Comparison of ENCODE assay signal across 10 cellular contexts in genomic region chr1:6460349-6461236, GRCh38. TPM values are rescaled to one million over a fixed set of nuclear protein-coding genes. Genes with fewer than 3 reads are reported as not detected.
DNase-seq lines count a peak whose midpoint lies in the region; ATAC-seq and TF ChIP-seq lines count a peak whose summit lies in the region.
"Had no signal": no experiment of that assay in that cellular context is flagged by ENCODE, and none has a peak within 500 bp of the region (broad histone marks: within the 10 kb centered on the region; RNA-seq: fewer than 3 reads in every experiment).

No MANE protein-coding gene starts in this region.

- H3K36me3 ChIP-seq in urinary bladder (ENCODE audit: insufficient read depth) (no peaks in the 10 kb centered on the region), testis (ENCODE audit: low read depth, missing control alignments) (no peaks in the 10 kb centered on the region)

- H3K4me3 Mint-ChIP-seq in activated naive CD8-positive, alpha-beta T cell: peak overlapping the region; percentile 84

- no peaks in the 10 kb centered on the region for H3K27me3 ChIP-seq in testis

- no peak for ATAC-seq in HG02973 (IDR thresholded peaks at IDR 0.05; ENCODE audit: unreplicated experiment)

- peak overlapping the region; percentile 91 for H3K27ac Mint-ChIP-seq in activated naive CD8-positive, alpha-beta T cell

- H3K4me1 ChIP-seq in urinary bladder (ENCODE audit: insufficient read depth) (no peaks in the 10 kb centered on the region), testis (no peaks in the 10 kb centered on the region)

- H3K27ac ChIP-seq in urinary bladder (ENCODE audit: low read depth) (no peak overlapping the region), testis (no peak overlapping the region)
- H3K27ac ChIP-seq: 22Rv1 had no signal

- DNase-seq in NK-92 (lab: John Stamatoyannopoulos, UW; ENCODE audit: unreplicated experiment) (peak; percentile 34), retina (peak; percentile 46), EL (no peak), testis (no peak)
- DNase-seq in NK-92 treated with Interleukin-12 subunit alpha and Interleukin-12 subunit beta, amount 100 ng/mL, for 24 hours (lab: John Stamatoyannopoulos, UW): no peak
- DNase-seq: occipital lobe had no signal

- H3K9me3 ChIP-seq in testis: no peaks in the 10 kb centered on the region

- peaks cover 49% of the 10 kb centered on the region for H3K4me1 Mint-ChIP-seq in activated naive CD8-positive, alpha-beta T cell (ENCODE audit: low read depth)

- no peak for TF ChIP-seq CTCF in testis (IDR thresholded peaks at IDR 0.05)

- no peak for TF ChIP-seq POLR2A in testis (IDR thresholded peaks at IDR 0.05)

- H3K4me3 ChIP-seq in urinary bladder (ENCODE audit: low read depth, low read length) (peak overlapping the region; percentile 27), testis (no peak overlapping the region)

- peaks cover 2% of the 10 kb centered on the region for H3K27me3 Mint-ChIP-seq in activated naive CD8-positive, alpha-beta T cell

- peaks cover 5% of the 10 kb centered on the region for H3K36me3 Mint-ChIP-seq in activated naive CD8-positive, alpha-beta T cell

- no peaks in the 10 kb centered on the region for H3K9me3 Mint-ChIP-seq in activated naive CD8-positive, alpha-beta T cell (ENCODE audit: low read depth)

- intact Hi-C loops in testis (cut with DNase I; ENCODE audit: low total_unique reads): no loop called here

- 33% methylated on average over 47 of the region's 47 CpGs for WGBS in urinary bladder
- 47 to 48% methylated on average over 38 to 45 of the region's 47 CpGs for WGBS in testis, 2 donors

RNA-seq across cellular contexts. Expression of gene TNFRSF25, which starts 5.4 kb away (rescaled TPM):
- total RNA-seq in urinary bladder (7.1 TPM), testis (10 to 100 TPM; 13.4 to 14.0 TPM)
- polyA plus RNA-seq in urinary bladder (4.3 TPM), testis (ENCODE audit: insufficient read depth, low read depth, low replicate concordance) (6.2 TPM)

RNA-seq across cellular contexts. Expression of gene PLEKHG5, which starts 30.9 kb away (rescaled TPM):
- total RNA-seq in urinary bladder (9.9 TPM), testis (10 to 100 TPM; 13.7 to 16.4 TPM)
- polyA plus RNA-seq in urinary bladder (5.8 TPM), testis (ENCODE audit: insufficient read depth, low read depth, low replicate concordance) (8.1 TPM)

RNA-seq across cellular contexts. Expression of gene ESPN, which starts 36.0 kb away (rescaled TPM):
- total RNA-seq in urinary bladder: 0.58 TPM
- polyA plus RNA-seq in urinary bladder: 0.53 TPM
- 100 to 1,000 TPM; 396 to 404 TPM for total RNA-seq in testis
- 270 TPM for polyA plus RNA-seq in testis (ENCODE audit: insufficient read depth, low read depth, low replicate concordance)
- total RNA-seq: occipital lobe had no signal

RNA-seq across cellular contexts. Expression of gene HES2, which starts 40.9 kb away (rescaled TPM):
- total RNA-seq in urinary bladder: 0.53 TPM
- polyA plus RNA-seq in urinary bladder: 0.03 TPM
- total RNA-seq in testis: 1 to 10 TPM; 2.4 to 5.0 TPM
- 2.6 TPM for polyA plus RNA-seq in testis (ENCODE audit: insufficient read depth, low read depth, low replicate concordance)

Comparison
In these comparisons a context has a peak if more than half of its experiments do, and no peak if none do; other contexts are left out.
1. DNase-seq: peak in NK-92 (single experiment) and retina (single experiment); none in NK-92 treated with Interleukin-12 subunit alpha and Interleukin-12 subunit beta, amount 100 ng/mL, for 24 hours (single experiment), EL (single experiment) and testis (single experiment).
2. RNA of gene ESPN, which starts 36.0 kb away (total RNA-seq): 396 to 404 TPM in testis; 0.58 TPM in urinary bladder (single experiment); every median in the first group is over 100 times any median in the second.